In genomic region chr2:81991282-81991681, GRCh38 we compare ENCODE assay signal across 32 cellular contexts.
"Had no signal": no experiment of that assay in that cellular context is flagged by ENCODE, and none has a peak within 500 bp of the region (broad histone marks: within the 10 kb centered on the region; RNA-seq: fewer than 3 reads in every experiment).

No MANE protein-coding gene starts in this region.

- H3K4me3 Mint-ChIP-seq: activated CD4-positive, alpha-beta memory T cell treated with anti-CD3 and anti-CD28 coated beads for 36 hours; activated CD4-positive, alpha-beta T cell treated with anti-CD3 and anti-CD28 coated beads for 36 hours; activated CD4-positive, alpha-beta T cell treated with anti-CD3 and anti-CD28 coated beads, Interleukin-2, amount 10 ng/mL, durations not matched to agents 24 days and 14 days; activated CD8-positive, alpha-beta memory T cell treated with anti-CD3 and anti-CD28 coated beads, Interleukin-2, amount 10 ng/mL, durations not matched to agents 7 days and 5 days; activated CD8-positive, alpha-beta T cell treated with anti-CD3 and anti-CD28 coated beads, Interleukin-2, amount 10 ng/mL, durations not matched to agents 7 days and 5 days; activated naive CD4-positive, alpha-beta T cell treated with anti-CD3 and anti-CD28 coated beads for 36 hours; activated naive CD4-positive, alpha-beta T cell treated with anti-CD3 and anti-CD28 coated beads, Interleukin-2, amount 50 U/mL, for 24 hours; activated naive CD8-positive, alpha-beta T cell treated with anti-CD3 and anti-CD28 coated beads for 36 hours; activated naive CD8-positive, alpha-beta T cell treated with anti-CD3 and anti-CD28 coated beads, Interleukin-2, amount 50 U/mL, for 24 hours; activated T-helper 1 cell treated with anti-CD3 and anti-CD28 coated beads, Interleukin-12 subunit alpha, Interleukin-12 subunit beta, Interleukin-2, Interleukin-4 antibody, amounts not matched to agents 30 ng/mL and 10 ng/mL and 1 ng/mL, durations not matched to agents 14 hours and 24 hours and 36 hours; brain had no signal

- H3K36me3 Mint-ChIP-seq: activated CD4-positive, alpha-beta memory T cell treated with anti-CD3 and anti-CD28 coated beads for 36 hours; activated CD8-positive, alpha-beta memory T cell treated with anti-CD3 and anti-CD28 coated beads, Interleukin-2, amount 10 ng/mL, durations not matched to agents 7 days and 5 days; activated naive CD4-positive, alpha-beta T cell treated with anti-CD3 and anti-CD28 coated beads, Interleukin-2, amount 50 U/mL, for 24 hours; activated naive CD8-positive, alpha-beta T cell treated with anti-CD3 and anti-CD28 coated beads for 36 hours; brain had no signal

- H3K9me3 Mint-ChIP-seq: activated CD4-positive, alpha-beta T cell treated with anti-CD3 and anti-CD28 coated beads, Interleukin-2, amount 10 ng/mL, durations not matched to agents 24 days and 14 days; activated naive CD4-positive, alpha-beta T cell treated with anti-CD3 and anti-CD28 coated beads, Interleukin-2, amount 50 U/mL, for 24 hours; activated naive CD8-positive, alpha-beta T cell treated with anti-CD3 and anti-CD28 coated beads, Interleukin-2, amount 50 U/mL, for 24 hours had no signal

- H3K4me1 ChIP-seq: ascending aorta, breast epithelium, colonic mucosa, esophagus muscularis mucosa, foreskin keratinocyte, gastrocnemius medialis, heart left ventricle had no signal

- ATAC-seq: activated CD4-positive, alpha-beta T cell treated with anti-CD3 and anti-CD28 coated beads for 36 hours; activated CD8-positive, alpha-beta memory T cell treated with anti-CD3 and anti-CD28 coated beads, Interleukin-2, amount 10 ng/mL, durations not matched to agents 7 days and 5 days; activated CD8-positive, alpha-beta T cell treated with anti-CD3 and anti-CD28 coated beads, Interleukin-2, amount 10 ng/mL, durations not matched to agents 7 days and 5 days; activated naive CD8-positive, alpha-beta T cell treated with anti-CD3 and anti-CD28 coated beads, Interleukin-2, amount 50 U/mL, for 24 hours; foreskin keratinocyte; gastrocnemius medialis; heart left ventricle had no signal

- H3K27ac ChIP-seq: ascending aorta, breast epithelium, cardiac muscle cell, colonic mucosa, esophagus muscularis mucosa, foreskin keratinocyte, gastrocnemius medialis, heart left ventricle had no signal

- H3K27me3 ChIP-seq: ascending aorta, breast epithelium, cardiac muscle cell, colonic mucosa, esophagus muscularis mucosa, foreskin keratinocyte, gastrocnemius medialis, heart left ventricle had no signal

- H3K36me3 ChIP-seq: ascending aorta, breast epithelium, cardiac muscle cell, colonic mucosa, esophagus muscularis mucosa, gastrocnemius medialis, heart left ventricle had no signal

- H3K27me3 Mint-ChIP-seq: activated CD4-positive, alpha-beta memory T cell treated with anti-CD3 and anti-CD28 coated beads for 36 hours; activated CD4-positive, alpha-beta T cell treated with anti-CD3 and anti-CD28 coated beads for 36 hours; activated CD4-positive, alpha-beta T cell treated with anti-CD3 and anti-CD28 coated beads, Interleukin-2, amount 10 ng/mL, durations not matched to agents 24 days and 14 days; activated CD8-positive, alpha-beta memory T cell treated with anti-CD3 and anti-CD28 coated beads, Interleukin-2, amount 10 ng/mL, durations not matched to agents 7 days and 5 days; activated naive CD4-positive, alpha-beta T cell treated with anti-CD3 and anti-CD28 coated beads, Interleukin-2, amount 50 U/mL, for 24 hours; activated naive CD8-positive, alpha-beta T cell treated with anti-CD3 and anti-CD28 coated beads for 36 hours; activated naive CD8-positive, alpha-beta T cell treated with anti-CD3 and anti-CD28 coated beads, Interleukin-2, amount 50 U/mL, for 24 hours; brain had no signal

- H3K4me1 Mint-ChIP-seq: activated CD4-positive, alpha-beta T cell treated with anti-CD3 and anti-CD28 coated beads for 36 hours; activated CD4-positive, alpha-beta T cell treated with anti-CD3 and anti-CD28 coated beads, Interleukin-2, amount 10 ng/mL, durations not matched to agents 24 days and 14 days; activated CD8-positive, alpha-beta memory T cell treated with anti-CD3 and anti-CD28 coated beads, Interleukin-2, amount 10 ng/mL, durations not matched to agents 7 days and 5 days; activated naive CD4-positive, alpha-beta T cell treated with anti-CD3 and anti-CD28 coated beads, Interleukin-2, amount 50 U/mL, for 24 hours; activated naive CD8-positive, alpha-beta T cell treated with anti-CD3 and anti-CD28 coated beads for 36 hours; activated naive CD8-positive, alpha-beta T cell treated with anti-CD3 and anti-CD28 coated beads, Interleukin-2, amount 50 U/mL, for 24 hours; brain had no signal

- DNase-seq: activated CD4-positive, alpha-beta memory T cell treated with anti-CD3 and anti-CD28 coated beads for 36 hours; activated CD4-positive, alpha-beta T cell treated with anti-CD3 and anti-CD28 coated beads for 36 hours; activated CD4-positive, alpha-beta T cell treated with anti-CD3 and anti-CD28 coated beads, Interleukin-2, amount 10 ng/mL, durations not matched to agents 24 days and 14 days; activated CD4-positive, CD25-positive, alpha-beta regulatory T cell; activated CD4-positive, CD25-positive, alpha-beta regulatory T cell treated with anti-CD3 and anti-CD28 coated beads, Interleukin-2, amount 50 U/mL, for 72 hours; activated CD8-positive, alpha-beta memory T cell treated with anti-CD3 and anti-CD28 coated beads, Interleukin-2, amount 10 ng/mL, durations not matched to agents 7 days and 5 days; activated CD8-positive, alpha-beta memory T cell treated with anti-CD3 and anti-CD28 coated beads, Interleukin-2, amount 50 U/mL, for 4 hours; activated CD8-positive, alpha-beta T cell treated with anti-CD3 and anti-CD28 coated beads, Interleukin-2, amount 10 ng/mL, durations not matched to agents 7 days and 5 days; activated effector memory CD4-positive, alpha-beta T cell treated with anti-CD3 and anti-CD28 coated beads, Interleukin-2, amount 50 U/mL, for 16 hours; activated naive CD4-positive, alpha-beta T cell treated with anti-CD3 and anti-CD28 coated beads for 36 hours; activated naive CD8-positive, alpha-beta T cell treated with anti-CD3 and anti-CD28 coated beads for 36 hours; activated naive CD8-positive, alpha-beta T cell treated with anti-CD3 and anti-CD28 coated beads, Interleukin-2, amount 50 U/mL, for 24 hours; activated T-cell treated with anti-CD3 and anti-CD28 coated beads, Interleukin-2, amount 50 U/mL, for 1 hour; activated T-cell treated with anti-CD3 and anti-CD28 coated beads, Interleukin-2, amount 50 U/mL, for 48 hours; central memory CD4-positive, alpha-beta T cell; cerebellar nuclear complex; colonic mucosa; effector CD8-positive, alpha-beta T cell; erythroblast; foreskin keratinocyte; gastrocnemius medialis; glutamatergic neuron; heart left ventricle; T-helper 2 cell had no signal

- H3K9me3 ChIP-seq: ascending aorta, breast epithelium, colonic mucosa, gastrocnemius medialis had no signal

- H3K4me3 ChIP-seq: ascending aorta, breast epithelium, cardiac muscle cell, colonic mucosa, esophagus muscularis mucosa, gastrocnemius medialis, heart left ventricle had no signal

- H3K27ac Mint-ChIP-seq: activated CD4-positive, alpha-beta memory T cell treated with anti-CD3 and anti-CD28 coated beads for 36 hours; activated CD4-positive, alpha-beta T cell treated with anti-CD3 and anti-CD28 coated beads for 36 hours; activated CD4-positive, alpha-beta T cell treated with anti-CD3 and anti-CD28 coated beads, Interleukin-2, amount 10 ng/mL, durations not matched to agents 24 days and 14 days; activated CD8-positive, alpha-beta memory T cell treated with anti-CD3 and anti-CD28 coated beads, Interleukin-2, amount 10 ng/mL, durations not matched to agents 7 days and 5 days; activated CD8-positive, alpha-beta T cell treated with anti-CD3 and anti-CD28 coated beads, Interleukin-2, amount 10 ng/mL, durations not matched to agents 7 days and 5 days; activated naive CD4-positive, alpha-beta T cell treated with anti-CD3 and anti-CD28 coated beads for 36 hours; activated naive CD4-positive, alpha-beta T cell treated with anti-CD3 and anti-CD28 coated beads, Interleukin-2, amount 50 U/mL, for 24 hours; activated naive CD8-positive, alpha-beta T cell treated with anti-CD3 and anti-CD28 coated beads for 36 hours; activated naive CD8-positive, alpha-beta T cell treated with anti-CD3 and anti-CD28 coated beads, Interleukin-2, amount 50 U/mL, for 24 hours; activated T-helper 1 cell treated with anti-CD3 and anti-CD28 coated beads, Interleukin-12 subunit alpha, Interleukin-12 subunit beta, Interleukin-2, Interleukin-4 antibody, amounts not matched to agents 30 ng/mL and 10 ng/mL and 1 ng/mL, durations not matched to agents 14 hours and 24 hours and 36 hours; activated T-helper 2 cell treated with anti-CD3 and anti-CD28 coated beads, Interferon-gamma antibody, Interleukin-2, Interleukin-4, amounts not matched to agents 10 μg/mL and 5 μg/mL and 100 μg/mL, durations not matched to agents 14 hours and 24 hours and 36 hours had no signal
